In genomic region chr11:117470576-117470975, GRCh38 we compare ENCODE assay signal across 35 cellular contexts.
"Had no signal": no experiment of that assay in that cellular context is flagged by ENCODE, and none has a peak within 500 bp of the region (broad histone marks: within the 10 kb centered on the region; RNA-seq: fewer than 3 reads in every experiment).

No MANE protein-coding gene starts in this region.

- H3K9me3 ChIP-seq: MG63 had no signal

- H3K4me3 ChIP-seq: MG63 had no signal

- H3K27me3 ChIP-seq: MG63 had no signal

- DNase-seq: Karpas-422, Kasumi-1, MG63, MM.1S, MV-4-11, NCI-H1048, NCI-H1092, NCI-H1092 treated with DMSO at 0.1 percent for 48 hours, NCI-H1105, NCI-H1105 treated with DMSO at 0.1 percent for 48 hours, NCI-H1417, NCI-H1417 treated with DMSO at 0.1 percent for 48 hours, NCI-H1436, NCI-H1436 treated with DMSO at 0.1 percent for 48 hours, NCI-H146, NCI-H1694, NCI-H1694 treated with DMSO at 0.1 percent for 48 hours, NCI-H187, NCI-H187 treated with DMSO at 0.1 percent for 48 hours, NCI-H1930, NCI-H2029, NCI-H2029 treated with DMSO at 0.1 percent for 48 hours, NCI-H2081, NCI-H2081 treated with DMSO at 0.1 percent for 48 hours, NCI-H2107, NCI-H2171, NCI-H2171 treated with DMSO at 0.1 percent for 48 hours, NCI-H2227 treated with DMSO at 0.1 percent for 48 hours, NCI-H226, NCI-H345, NCI-H446, NCI-H446 treated with DMSO at 0.1 percent for 48 hours, NCI-H510A, NCI-H510A treated with DMSO at 0.1 percent for 48 hours, NCI-H524 had no signal

- H3K36me3 ChIP-seq: MG63 had no signal
